In the genomic region with DNA sequence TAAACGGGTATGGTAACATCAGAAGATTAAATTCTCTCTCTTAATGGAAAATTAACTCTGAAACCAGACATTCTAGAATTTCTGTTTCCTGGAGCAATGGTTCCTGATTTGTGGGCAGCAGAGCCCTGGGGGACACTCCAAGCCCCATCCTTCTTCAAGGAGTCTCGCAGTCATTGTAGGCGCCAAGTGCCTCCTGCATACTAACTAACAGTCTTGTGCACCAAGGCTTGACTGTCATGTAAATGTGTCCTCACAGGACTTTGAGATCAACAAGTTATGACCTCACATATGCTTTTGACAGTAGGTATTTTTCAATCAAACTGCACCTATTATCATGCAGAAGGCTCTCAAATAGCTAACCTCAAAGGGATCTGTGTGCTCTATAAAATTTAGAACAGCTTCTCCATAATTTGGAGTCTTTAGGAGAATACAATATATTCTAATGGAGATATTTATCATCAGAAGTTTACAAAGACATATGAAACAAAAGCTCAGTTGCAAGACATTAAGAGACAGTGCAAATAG, we compare ENCODE assay signal across 8 cellular contexts.
"Had no signal": no experiment of that assay in that cellular context is flagged by ENCODE, and none has a peak within 500 bp of the region (broad histone marks: within the 10 kb centered on the region; RNA-seq: fewer than 3 reads in every experiment).

No MANE protein-coding gene starts in this region.

- H3K4me1 Mint-ChIP-seq: IgD-negative memory B cell had no signal

- H3K4me3 ChIP-seq: K562 had no signal

- ATAC-seq: HepG2, K562 had no signal

- DNase-seq: IMR-90, KBM-7, KG1 had no signal

- H3K27me3 Mint-ChIP-seq: IgD-negative memory B cell had no signal

- H3K27ac ChIP-seq: HL-60 had no signal

- H3K9me3 Mint-ChIP-seq: IgD-negative memory B cell had no signal

- H3K27ac Mint-ChIP-seq: IgD-negative memory B cell had no signal

- H3K4me3 Mint-ChIP-seq: IgD-negative memory B cell had no signal

- FAIRE-seq: HepG2, HTR-8/SVneo, K562 had no signal
